Comparison of ENCODE assay signal across 19 cellular contexts in genomic region chr2:84115458-84115857, GRCh38.
A peak's percentile ranks its signal among the peaks of the same experiment; 100 is the strongest.
DNase-seq lines count a peak whose midpoint lies in the region; ATAC-seq and TF ChIP-seq lines count a peak whose summit lies in the region.
"Had no signal": no experiment of that assay in that cellular context is flagged by ENCODE, and none has a peak within 500 bp of the region (broad histone marks: within the 10 kb centered on the region; RNA-seq: fewer than 3 reads in every experiment).

No MANE protein-coding gene starts in this region.

- peak; percentile 79 for ATAC-seq in GM19043 (IDR thresholded peaks at IDR 0.05; ENCODE audit: low read depth, unreplicated experiment)
- peak; percentile 91 for ATAC-seq in GM21825 (IDR thresholded peaks at IDR 0.05; ENCODE audit: unreplicated experiment)
- ATAC-seq in HG03139 (IDR thresholded peaks at IDR 0.05; ENCODE audit: unreplicated experiment): peak; percentile 97
- ATAC-seq: naive thymus-derived CD4-positive, alpha-beta T cell; stimulated activated naive CD8-positive, alpha-beta T cell treated with anti-CD3 and anti-CD28 coated beads, Interleukin-15, amount 100 ng/mL, for 72 hours had no signal

- peak; percentile 4 for DNase-seq in dedifferentiated amniotic fluid mesenchymal stem cell (ENCODE audit: extremely low spot score)
- no peak for DNase-seq in adrenal gland
- no peak for DNase-seq in GM10248 (ENCODE audit: extremely low spot score)
- DNase-seq in COLO668 (lab: John Stamatoyannopoulos, UW; ENCODE audit: unreplicated experiment): no peak
- no peak for DNase-seq in NCI-H1694 (lab: John Stamatoyannopoulos, UW)
- DNase-seq: activated CD8-positive, alpha-beta memory T cell treated with anti-CD3 and anti-CD28 coated beads for 24 hours; aorta; DMS53; IMR-90; naive thymus-derived CD4-positive, alpha-beta T cell; NCI-H1092; NCI-H2171; stimulated activated CD4-positive, alpha-beta T cell treated with anti-CD3 and anti-CD28 coated beads, Interleukin-12 subunit alpha, Interleukin-12 subunit beta, amount 100 ng/mL, for 4 hours; stimulated activated naive CD8-positive, alpha-beta T cell treated with anti-CD3 and anti-CD28 coated beads, Interleukin-15, amount 100 ng/mL, for 72 hours; WERI-Rb-1 had no signal

- TF ChIP-seq CTCF in adrenal gland (IDR thresholded peaks at IDR 0.05) (no peak), GM10248 (IDR thresholded peaks at IDR 0.05; ENCODE audit: control extremely low read depth, extremely low read depth, low read depth, missing control alignments) (no peak)

- CTCF ChIA-PET in GM10248 (lab: Yijun Ruan, JAX): no interaction called here

- no peak overlapping the region for H3K4me3 ChIP-seq in adrenal gland
- H3K4me3 ChIP-seq: lung had no signal

- POLR2A ChIA-PET in GM10248 (lab: Yijun Ruan, JAX): no interaction called here

- intact Hi-C loops in adrenal gland (cut with DNase I): no loop called here

- TF ChIP-seq POLR2A in adrenal gland (IDR thresholded peaks at IDR 0.05): no peak

- H3K4me1 ChIP-seq in adrenal gland (replicated peaks in 1 of 2): no peaks in the 10 kb centered on the region

- H3K9me3 ChIP-seq in adrenal gland (replicated peaks in 1 of 3): peaks cover 0 to 6% (median 0%) of the 10 kb centered on the region in 3 donors

- H3K36me3 ChIP-seq in adrenal gland (replicated peaks in 1 of 2): no peaks in the 10 kb centered on the region
- H3K36me3 ChIP-seq: WERI-Rb-1 had no signal

- 0 to 68% (median 3%) methylated on average over 1 of the region's 1 CpG for WGBS in adrenal gland, 4 donors

- no peaks in the 10 kb centered on the region for H3K27me3 ChIP-seq in adrenal gland

- no peak overlapping the region for H3K27ac ChIP-seq in adrenal gland
- H3K27ac ChIP-seq: WERI-Rb-1 had no signal
